Comparison of ENCODE assay signal across 34 cellular contexts in the genomic region with DNA sequence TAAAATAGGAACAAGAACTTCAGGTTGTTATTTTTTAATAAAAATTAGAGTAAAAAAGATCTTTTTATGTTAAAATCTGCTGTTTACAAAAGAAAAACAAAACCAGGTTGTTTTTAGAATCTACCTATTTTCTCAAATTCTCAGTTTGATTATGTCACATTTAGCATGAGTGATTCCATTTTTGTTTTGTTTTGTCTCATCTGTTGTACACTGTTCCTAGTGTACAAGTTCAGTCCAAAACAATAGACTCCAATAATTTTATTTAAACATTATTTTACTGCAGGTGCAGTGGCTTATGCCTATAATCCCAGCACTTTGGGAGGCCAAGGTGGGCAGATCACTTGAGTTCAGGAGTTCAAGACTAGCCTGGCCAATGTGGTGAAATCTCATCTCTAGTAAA.
"Had no signal": no experiment of that assay in that cellular context is flagged by ENCODE, and none has a peak within 500 bp of the region (broad histone marks: within the 10 kb centered on the region; RNA-seq: fewer than 3 reads in every experiment).

No MANE protein-coding gene starts in this region.

- H3K27me3 ChIP-seq: MG63 had no signal

- H3K4me3 ChIP-seq: MG63 had no signal

- DNase-seq: Karpas-422, Kasumi-1, KG1, MG63, MM.1S, NCI-H1048, NCI-H1092, NCI-H1092 treated with DMSO at 0.1 percent for 48 hours, NCI-H1105, NCI-H1105 treated with DMSO at 0.1 percent for 48 hours, NCI-H1417, NCI-H1417 treated with DMSO at 0.1 percent for 48 hours, NCI-H1436, NCI-H1436 treated with DMSO at 0.1 percent for 48 hours, NCI-H146, NCI-H1694, NCI-H1694 treated with DMSO at 0.1 percent for 48 hours, NCI-H187, NCI-H187 treated with DMSO at 0.1 percent for 48 hours, NCI-H1930, NCI-H2029, NCI-H2029 treated with DMSO at 0.1 percent for 48 hours, NCI-H2081, NCI-H2081 treated with DMSO at 0.1 percent for 48 hours, NCI-H2107, NCI-H2171, NCI-H2171 treated with DMSO at 0.1 percent for 48 hours, NCI-H2227 treated with DMSO at 0.1 percent for 48 hours, NCI-H226, NCI-H345, NCI-H446, NCI-H446 treated with DMSO at 0.1 percent for 48 hours, NCI-H510A had no signal

- H3K9me3 ChIP-seq: MG63 had no signal

- H3K36me3 ChIP-seq: MG63 had no signal

- H3K9ac ChIP-seq: KMS-11 had no signal

- H3K27ac ChIP-seq: KMS-11 had no signal

- H3K4me2 ChIP-seq: KMS-11 had no signal
